In the genomic region with DNA sequence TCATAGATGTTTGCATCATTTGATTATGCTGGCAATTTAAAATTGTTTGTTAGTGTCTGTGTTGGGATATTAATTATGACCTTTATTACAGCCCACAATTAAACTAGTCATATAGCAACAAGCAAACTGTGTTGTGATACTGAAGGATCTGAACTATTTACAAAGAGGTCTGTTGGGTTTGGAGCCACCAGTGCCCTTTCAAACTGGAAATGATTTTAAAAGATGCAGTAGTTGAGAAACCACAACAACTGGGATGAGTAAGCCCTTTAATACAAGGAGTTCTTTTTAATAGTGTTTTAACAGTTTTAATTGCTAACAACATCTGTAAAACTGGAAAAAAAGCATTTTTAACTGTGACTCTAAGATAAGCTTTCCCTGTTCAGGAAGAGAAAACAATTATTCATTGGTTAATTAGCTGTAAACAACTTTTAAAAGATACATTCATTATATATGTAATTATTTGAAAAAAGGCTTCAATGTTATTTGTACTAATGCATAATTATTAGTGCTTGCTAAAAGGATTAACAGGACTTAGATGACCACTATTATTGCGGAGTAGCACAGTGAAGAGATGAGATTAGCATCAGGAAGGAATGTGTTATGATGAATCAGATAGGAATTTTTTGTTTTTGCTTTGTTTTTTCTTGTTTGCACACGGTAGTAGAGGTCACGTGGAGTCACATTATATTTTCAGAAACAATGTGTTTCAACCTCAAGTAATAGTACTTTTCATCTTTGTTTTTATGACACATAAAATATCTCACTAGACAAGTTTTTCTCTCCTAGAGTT, we compare ENCODE assay signal across 18 cellular contexts.
DNase-seq lines count a peak whose midpoint lies in the region; ATAC-seq lines count a peak whose summit lies in the region.
"Had no signal": no experiment of that assay in that cellular context is flagged by ENCODE, and none has a peak within 500 bp of the region (broad histone marks: within the 10 kb centered on the region; RNA-seq: fewer than 3 reads in every experiment).

No MANE protein-coding gene starts in this region.

- DNase-seq in EH (ENCODE audit: low read depth), result peak; percentile 46
- DNase-seq in NCI-H146 treated with DMSO at 0.1 percent for 48 hours (lab: John Stamatoyannopoulos, UW; ENCODE audit: unreplicated experiment), result peak; percentile 17
- peak; percentile 84 for DNase-seq in dermis blood vessel endothelial cell
- no peak for DNase-seq in stimulated activated naive CD4-positive, alpha-beta T cell treated with Interleukin-2 at 50 U/mL for 16 hours (lab: John Stamatoyannopoulos, UW)
- no peak for DNase-seq in left ventricle myocardium superior
- no peak for DNase-seq in SKM-1 treated with dmso at 0.1 percent for 144 hours (lab: John Stamatoyannopoulos, UW; ENCODE audit: unreplicated experiment)
- DNase-seq: activated CD4-positive, CD25-positive, alpha-beta regulatory T cell treated with anti-CD3 and anti-CD28 coated beads, Interleukin-2, amount 50 U/mL, for 72 hours; activated T-cell treated with anti-CD3 and anti-CD28 coated beads, Interleukin-2, amount 50 U/mL, for 72 hours; CD8-positive, alpha-beta T cell; central memory CD4-positive, alpha-beta T cell; lower lobe of right lung; NCI-H510A treated with DMSO at 0.1 percent for 48 hours; stimulated activated CD4-positive, alpha-beta T cell treated with anti-CD3 and anti-CD28 coated beads, Interleukin-2, amount 100 ng/mL, for 24 hours; stimulated activated naive B cell treated with anti-CD40 and anti-IgM and Interleukin-4, amounts not matched to agents 10 μg/mL and 1 μg/mL and 100 μg/mL, for 72 hours had no signal

- ATAC-seq in HG02798 (IDR thresholded peaks at IDR 0.05; ENCODE audit: poor library complexity, unreplicated experiment) (no peak), left ventricle myocardium superior (no peak)
- ATAC-seq: activated T-cell treated with anti-CD3 and anti-CD28 coated beads, Interleukin-2, amount 50 U/mL, for 72 hours; CD8-positive, alpha-beta T cell; GM12878; lower lobe of right lung; stimulated activated naive B cell treated with anti-CD40 and anti-IgM and Interleukin-4, amounts not matched to agents 10 μg/mL and 1 μg/mL and 100 μg/mL, for 72 hours had no signal

- peaks cover 27% of the 10 kb centered on the region for H3K4me1 ChIP-seq in mesodermal cell (ENCODE audit: control insufficient read depth, insufficient read depth, low read length, poor library complexity, severe bottlenecking)
- H3K4me1 ChIP-seq: lower lobe of right lung had no signal

- H3K27ac ChIP-seq in mesodermal cell (ENCODE audit: low read depth, low read length, severe bottlenecking), result peak overlapping the region; percentile 83
- H3K27ac ChIP-seq: lower lobe of right lung, SJCRH30 had no signal

- no peaks in the 10 kb centered on the region for H3K36me3 ChIP-seq in mesodermal cell (ENCODE audit: control insufficient read depth, insufficient read depth, low read length)
- H3K36me3 ChIP-seq: lower lobe of right lung, SJCRH30 had no signal

- no peaks in the 10 kb centered on the region for H3K9me3 ChIP-seq in mesodermal cell (ENCODE audit: control insufficient read depth, low read length)
- H3K9me3 ChIP-seq: lower lobe of right lung, SJCRH30 had no signal

- intact Hi-C loops in left ventricle myocardium superior (cut with micrococcal nuclease), result no loop called here

- no peak overlapping the region for H3K4me3 ChIP-seq in mesodermal cell (ENCODE audit: extremely low read depth, insufficient read depth, low read length, poor library complexity, severe bottlenecking)
- H3K4me3 ChIP-seq: GM12878, lower lobe of right lung, SJCRH30 had no signal

- 60% methylated on average over 1 of the region's 3 CpGs; no CpG with 5 or more reads in 1 of the 2 experiments for WGBS in mesodermal cell (ENCODE audit: insufficient coverage in 2 of 2), 2 experiments

Comparison
In these comparisons a context has a peak if more than half of its experiments do, and no peak if none do; other contexts are left out.
1. DNase-seq: peak in EH (single experiment), NCI-H146 treated with DMSO at 0.1 percent for 48 hours (single experiment) and dermis blood vessel endothelial cell (single experiment); none in stimulated activated naive CD4-positive, alpha-beta T cell treated with Interleukin-2 at 50 U/mL for 16 hours (single experiment), left ventricle myocardium superior (single experiment) and SKM-1 treated with dmso at 0.1 percent for 144 hours (single experiment).